In the genomic region with DNA sequence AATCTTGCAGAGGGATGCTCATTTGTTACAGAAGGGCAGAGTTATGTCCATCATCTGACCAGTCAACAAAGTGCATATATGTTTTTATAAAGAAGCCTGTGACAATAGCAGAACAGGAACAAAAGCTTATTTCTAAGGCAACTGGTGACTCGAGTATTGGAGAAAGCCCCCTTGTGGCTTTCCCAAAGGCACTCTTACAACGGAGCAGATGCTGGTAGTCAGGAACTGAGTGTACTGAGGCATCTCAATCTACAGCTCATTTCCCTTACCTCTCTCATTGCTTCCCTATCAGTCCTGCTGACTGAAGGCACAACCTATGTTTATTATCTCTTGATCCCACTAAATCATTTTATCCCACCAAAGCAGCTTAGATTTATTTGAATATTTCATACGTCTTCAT, we compare ENCODE assay signal across 14 cellular contexts.
DNase-seq lines count a peak whose midpoint lies in the region; ATAC-seq and TF ChIP-seq lines count a peak whose summit lies in the region.
"Had no signal": no experiment of that assay in that cellular context is flagged by ENCODE, and none has a peak within 500 bp of the region (broad histone marks: within the 10 kb centered on the region; RNA-seq: fewer than 3 reads in every experiment).

No MANE protein-coding gene starts in this region.

- no peaks in the 10 kb centered on the region for H3K36me3 Mint-ChIP-seq in activated CD8-positive, alpha-beta T cell treated with anti-CD3 and anti-CD28 coated beads for 36 hours (ENCODE audit: low read depth)
- H3K36me3 Mint-ChIP-seq: activated naive CD8-positive, alpha-beta T cell had no signal

- H3K27ac Mint-ChIP-seq in activated CD8-positive, alpha-beta T cell treated with anti-CD3 and anti-CD28 coated beads for 36 hours, result no peak overlapping the region
- H3K27ac Mint-ChIP-seq: activated naive CD8-positive, alpha-beta T cell had no signal

- no peak overlapping the region for H3K4me3 ChIP-seq in GM12864 (ENCODE audit: low read depth, low read length)
- no peak overlapping the region for H3K4me3 ChIP-seq in WERI-Rb-1 (ENCODE audit: low read depth, low read length)
- H3K4me3 ChIP-seq: lower lobe of right lung, SJSA1 had no signal

- H3K4me1 Mint-ChIP-seq in activated CD8-positive, alpha-beta T cell treated with anti-CD3 and anti-CD28 coated beads for 36 hours (ENCODE audit: low read depth), result no peaks in the 10 kb centered on the region

- H3K36me3 ChIP-seq in WERI-Rb-1, result no peaks in the 10 kb centered on the region
- H3K36me3 ChIP-seq: lower lobe of right lung, SJSA1 had no signal

- DNase-seq in GM12864 (ENCODE audit: low read depth), result no peak
- DNase-seq in Kasumi-1 (lab: John Stamatoyannopoulos, UW), result peak; percentile 35 to 44
- DNase-seq in WERI-Rb-1, result no peak
- DNase-seq in medulla oblongata (ENCODE audit: extremely low spot score), result peak; percentile 5
- DNase-seq in HPDE6-E6E7 (ENCODE audit: extremely low spot score), result no peak
- no peak for DNase-seq in activated CD8-positive, alpha-beta T cell treated with anti-CD3 and anti-CD28 coated beads for 36 hours
- no peak for DNase-seq in dermis blood vessel endothelial cell
- DNase-seq: activated CD4-positive, CD25-positive, alpha-beta regulatory T cell; activated CD8-positive, alpha-beta memory T cell treated with anti-CD3 and anti-CD28 coated beads, Interleukin-2, amount 50 U/mL, for 4 hours; lower lobe of right lung; NCI-H1092 had no signal

- CTCF ChIA-PET in activated CD8-positive, alpha-beta T cell treated with anti-CD3 and anti-CD28 coated beads for 36 hours (lab: Charles Lee), result no interaction called here

- intact Hi-C loops in activated CD8-positive, alpha-beta T cell treated with anti-CD3 and anti-CD28 coated beads for 36 hours (cut with micrococcal nuclease), result no loop called here

- ATAC-seq in activated CD8-positive, alpha-beta T cell treated with anti-CD3 and anti-CD28 coated beads for 36 hours, result no peak
- ATAC-seq: esophagus mucosa, lower lobe of right lung had no signal

- TF ChIP-seq CTCF in GM12864 (IDR thresholded peaks at IDR 0.05; ENCODE audit: low read depth, low read length, missing control alignments) (peak; percentile 4), WERI-Rb-1 (IDR thresholded peaks at IDR 0.05; ENCODE audit: low read depth, low read length) (peak; percentile 27; the same call in 1 of the 2 replicates)
- no peak for TF ChIP-seq CTCF in activated CD8-positive, alpha-beta T cell treated with anti-CD3 and anti-CD28 coated beads for 36 hours (IDR thresholded peaks at IDR 0.05)

- no peaks in the 10 kb centered on the region for H3K27me3 ChIP-seq in WERI-Rb-1 (ENCODE audit: insufficient read depth, low read depth, severe bottlenecking)
- H3K27me3 ChIP-seq: SJSA1 had no signal

- no peak overlapping the region for H3K4me3 Mint-ChIP-seq in activated CD8-positive, alpha-beta T cell treated with anti-CD3 and anti-CD28 coated beads for 36 hours
- H3K4me3 Mint-ChIP-seq: activated naive CD8-positive, alpha-beta T cell had no signal

- no peaks in the 10 kb centered on the region for H3K27me3 Mint-ChIP-seq in activated CD8-positive, alpha-beta T cell treated with anti-CD3 and anti-CD28 coated beads for 36 hours
- H3K27me3 Mint-ChIP-seq: activated naive CD8-positive, alpha-beta T cell had no signal

- peaks cover 3% of the 10 kb centered on the region for H3K9me3 ChIP-seq in WERI-Rb-1 (ENCODE audit: severe bottlenecking)
- H3K9me3 ChIP-seq: lower lobe of right lung, SJSA1 had no signal

- POLR2A ChIA-PET in activated CD8-positive, alpha-beta T cell treated with anti-CD3 and anti-CD28 coated beads for 36 hours (lab: Charles Lee), result no interaction called here

- no peak overlapping the region for H3K27ac ChIP-seq in WERI-Rb-1
- H3K27ac ChIP-seq: lower lobe of right lung, SJSA1 had no signal

- H3K9me3 Mint-ChIP-seq in activated CD8-positive, alpha-beta T cell treated with anti-CD3 and anti-CD28 coated beads for 36 hours, result peaks cover 14% of the 10 kb centered on the region

Comparison
In these comparisons a context has a peak if more than half of its experiments do, and no peak if none do; other contexts are left out.
1. DNase-seq: peak in Kasumi-1 (2 of 2) and medulla oblongata (single experiment); none in GM12864 (single experiment), WERI-Rb-1 (single experiment), HPDE6-E6E7 (single experiment), activated CD8-positive, alpha-beta T cell treated with anti-CD3 and anti-CD28 coated beads for 36 hours (single experiment) and dermis blood vessel endothelial cell (single experiment).